Comparison of ENCODE assay signal across 1 cellular context in the genomic region with DNA sequence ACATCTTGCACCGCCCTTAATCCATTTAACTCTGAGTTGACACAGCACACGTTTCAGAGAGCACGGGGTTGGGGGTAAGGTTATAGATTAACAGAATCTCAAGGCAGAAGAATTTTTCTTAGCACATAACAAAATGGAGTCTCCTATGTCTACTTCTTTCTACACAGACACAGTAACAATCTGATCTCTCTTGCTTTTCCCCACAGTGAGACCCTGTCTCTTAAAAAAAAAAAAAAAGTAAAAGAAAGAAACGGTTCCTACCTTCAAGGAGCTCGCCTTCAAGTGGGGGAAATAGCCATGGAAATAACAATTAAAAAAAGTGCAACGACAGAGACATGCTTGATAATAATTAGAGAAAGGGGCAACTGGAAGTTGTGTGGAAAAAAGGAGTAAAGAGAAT.
TF ChIP-seq lines count a peak whose summit lies in the region.

No MANE protein-coding gene starts in this region.

TF ChIP-seq in A549, 52 proteins besides CTCF, POLR2A, EP300 and RAD21 (continued from another document):
- TF ChIP-seq FOXS1 (CRISPR knock-in tag; IDR thresholded peaks at IDR 0.05) (peak; percentile 24; the same call in 1 of the 2 replicates), HOXB13 (CRISPR knock-in tag; IDR thresholded peaks at IDR 0.05; ENCODE audit: low read depth) (peak; percentile 56; the same call in 1 of the 2 replicates), ZSCAN20 (CRISPR knock-in tag; IDR thresholded peaks at IDR 0.05) (0 out of 2 replicates have a peak, but pooled peaks have one; percentile 46)
